Comparison of ENCODE assay signal across 8 cellular contexts in the genomic region with DNA sequence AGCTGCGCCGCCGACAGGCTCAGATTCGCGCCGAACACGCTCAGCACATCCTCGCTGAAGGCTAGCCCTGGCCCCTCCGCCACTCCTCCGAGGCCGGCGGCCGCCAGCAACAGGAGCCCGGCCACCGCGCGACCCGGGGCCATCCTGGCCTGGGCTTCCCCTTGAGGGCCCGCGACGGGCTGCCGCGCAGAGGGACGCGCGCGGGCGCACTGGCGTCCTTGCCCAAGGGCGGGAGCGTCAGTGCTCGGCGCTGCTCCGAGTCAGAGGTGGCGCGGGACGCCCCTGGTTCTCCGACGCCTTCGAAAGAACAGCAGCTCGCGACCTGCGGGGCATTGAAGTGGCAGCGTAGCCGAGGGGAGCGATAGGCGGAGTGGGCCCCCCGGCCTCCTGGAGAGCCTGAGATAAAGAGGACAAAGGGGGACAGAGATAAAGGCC. TPM values are rescaled to one million over a fixed set of nuclear protein-coding genes. Genes with fewer than 3 reads are reported as not detected.
DNase-seq lines count a peak whose midpoint lies in the region; ATAC-seq and TF ChIP-seq lines count a peak whose summit lies in the region.

No MANE protein-coding gene starts in this region.

- H3K27ac Mint-ChIP-seq in activated T-cell treated with anti-CD3 and anti-CD28 coated beads, Interleukin-2, amount 50 U/mL, for 72 hours: peak overlapping the region; percentile 89
- H3K27ac Mint-ChIP-seq in neural crest cell (ENCODE audit: unreplicated experiment): peak overlapping the region; percentile 86

- peak overlapping the region; percentile 85 to 88 for H3K4me3 Mint-ChIP-seq in activated T-cell treated with anti-CD3 and anti-CD28 coated beads, Interleukin-2, amount 50 U/mL, for 72 hours
- peak overlapping the region; percentile 89 for H3K4me3 Mint-ChIP-seq in neural crest cell

- DNase-seq in AG04450 (ENCODE audit: low read depth, low spot score) (no peak), NOMO-1 treated with dmso at 0.1 percent for 144 hours (lab: John Stamatoyannopoulos, UW; ENCODE audit: unreplicated experiment) (peak; percentile 24), fibroblast of peridontal ligament (ENCODE audit: extremely low read depth) (peak; percentile 19), neural crest cell (ENCODE audit: low read depth, low spot score) (peak; percentile 49), stromal cell of bone marrow (ENCODE audit: low read depth) (peak; percentile 11)
- DNase-seq in activated T-cell treated with anti-CD3 and anti-CD28 coated beads, Interleukin-2, amount 50 U/mL, for 72 hours: peak; percentile 83 to 84

- POLR2A ChIA-PET in AG04450 (lab: Yijun Ruan, JAX): interaction anchor here (0.6 kb wide), 1 partner anchor 86 kb away, joined by 6 read pairs; no protein-coding TSS in a partner anchor

- CTCF ChIA-PET in AG04450 (lab: Charles Lee): interaction anchor here (1.0 to 1.1 kb wide), 2 partner anchors 86 to 751 kb away, joined by 3 to 5 read pairs; no protein-coding TSS in a partner anchor

- peak; percentile 57 for ATAC-seq in HG03045 (IDR thresholded peaks at IDR 0.05; ENCODE audit: unreplicated experiment)
- peak; percentile 75 to 76 for ATAC-seq in activated T-cell treated with anti-CD3 and anti-CD28 coated beads, Interleukin-2, amount 50 U/mL, for 72 hours (replicated peaks in 1 of 2)

- peaks cover 53% of the 10 kb centered on the region for H3K4me1 Mint-ChIP-seq in activated T-cell treated with anti-CD3 and anti-CD28 coated beads, Interleukin-2, amount 50 U/mL, for 72 hours (ENCODE audit: low read depth)
- H3K4me1 Mint-ChIP-seq in neural crest cell: peaks cover 14% of the 10 kb centered on the region

- no peaks in the 10 kb centered on the region; the same call in 1 of the 2 replicates for H3K9me3 ChIP-seq in AG04450 (ENCODE audit: control insufficient read depth, insufficient read depth, low read length)

- H3K9me3 Mint-ChIP-seq in activated T-cell treated with anti-CD3 and anti-CD28 coated beads, Interleukin-2, amount 50 U/mL, for 72 hours: no peaks in the 10 kb centered on the region
- no peaks in the 10 kb centered on the region for H3K9me3 Mint-ChIP-seq in neural crest cell

- no peak overlapping the region for H3K27ac ChIP-seq in AG04450 (ENCODE audit: low read depth, low read length)

- TF ChIP-seq POLR2A in GM18526 (IDR thresholded peaks at IDR 0.05; ENCODE audit: extremely low read depth, insufficient read length): peak; percentile 40

- H3K27me3 Mint-ChIP-seq in activated T-cell treated with anti-CD3 and anti-CD28 coated beads, Interleukin-2, amount 50 U/mL, for 72 hours (ENCODE audit: low read depth): peaks cover 6% of the 10 kb centered on the region
- H3K27me3 Mint-ChIP-seq in neural crest cell (ENCODE audit: low read depth): peaks cover 25% of the 10 kb centered on the region

- peaks cover 2 to 5% of the 10 kb centered on the region in 2 donors for H3K36me3 Mint-ChIP-seq in activated T-cell treated with anti-CD3 and anti-CD28 coated beads, Interleukin-2, amount 50 U/mL, for 72 hours (ENCODE audit: insufficient read depth in 2 of 2)
- no peaks in the 10 kb centered on the region for H3K36me3 Mint-ChIP-seq in neural crest cell (ENCODE audit: low read depth)

- no peak for TF ChIP-seq CTCF in AG04450 (IDR thresholded peaks at IDR 0.05; ENCODE audit: low read depth, low read length)
- no peak for TF ChIP-seq CTCF in neural crest cell (conservative IDR thresholded peaks at IDR 0.05)

- H3K4me3 ChIP-seq in AG04450 (ENCODE audit: low read depth, low read length): peak overlapping the region; percentile 62

- peaks cover 34% of the 10 kb centered on the region for H3K27me3 ChIP-seq in AG04450 (ENCODE audit: control insufficient read depth, insufficient read depth, low read length)

RNA-seq across cellular contexts. Expression of gene SLC39A8, which starts 0.7 kb away (rescaled TPM):
- polyA plus RNA-seq in AG04450 (2011; rRNA removed): 0.05 and 0.11 TPM in 2 replicates
- polyA minus RNA-seq in AG04450 (2011; rRNA and poly(A)+ RNA removed): 0.05 and 0.17 TPM in 2 replicates
- total RNA-seq in activated T-cell treated with anti-CD3 and anti-CD28 coated beads, Interleukin-2, amount 50 U/mL, for 72 hours: 10 to 100 TPM; 56.4 to 58.7 TPM
- total RNA-seq in neural crest cell: 11.1 and 11.4 TPM in 2 replicates
